9 cellular contexts compared by ENCODE assay signal in the genomic region with DNA sequence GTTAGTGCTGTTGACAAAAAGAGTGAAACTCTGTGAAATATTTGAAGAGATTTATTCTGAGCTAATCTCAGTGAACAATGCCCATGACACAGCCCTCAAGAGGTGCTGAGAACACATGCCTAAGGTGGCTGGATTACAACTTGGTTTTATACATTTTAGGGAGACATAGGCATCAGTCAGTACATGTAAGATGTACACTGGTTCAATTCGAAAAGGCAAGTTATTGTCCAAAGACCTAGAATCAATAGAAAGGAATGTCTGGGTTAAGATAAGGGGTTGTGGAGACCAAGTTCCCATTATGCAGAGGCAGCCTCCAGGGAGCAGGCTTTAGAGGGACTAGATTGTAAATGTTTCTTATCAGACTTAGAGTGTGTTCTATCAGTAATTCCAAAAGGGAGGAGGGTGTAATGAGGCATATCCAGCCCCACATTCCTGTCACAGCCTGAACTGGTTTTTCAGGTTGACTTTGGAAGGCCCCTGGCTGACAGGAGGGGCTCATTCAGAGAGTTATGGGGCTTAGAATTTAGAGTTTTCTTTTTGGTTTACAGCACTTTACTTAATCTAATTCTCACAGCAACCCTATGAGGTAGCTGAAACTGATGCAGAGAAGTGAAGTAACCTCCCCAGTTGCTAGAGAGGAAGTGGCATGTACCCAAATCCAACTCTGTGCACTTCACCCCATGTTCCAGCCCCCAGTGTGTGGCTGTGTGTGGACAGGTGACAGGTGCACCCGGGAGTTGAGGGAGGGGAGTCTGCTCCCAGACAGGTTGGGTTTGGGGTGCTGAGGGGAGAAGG. TPM values are rescaled to one million over a fixed set of nuclear protein-coding genes. Genes with fewer than 3 reads are reported as not detected.
DNase-seq lines count a peak whose midpoint lies in the region; ATAC-seq and TF ChIP-seq lines count a peak whose summit lies in the region.
"Had no signal": no experiment of that assay in that cellular context is flagged by ENCODE, and none has a peak within 500 bp of the region (broad histone marks: within the 10 kb centered on the region; RNA-seq: fewer than 3 reads in every experiment).

No MANE protein-coding gene starts in this region.

- H4K20me1 ChIP-seq in osteoblast (ENCODE audit: insufficient read depth, low read length) = no peaks in the 10 kb centered on the region

- DNase-seq in DMS79 treated with DMSO at 0.1 percent for 48 hours (lab: John Stamatoyannopoulos, UW) (peak; percentile 78), LoVo (ENCODE audit: low spot score) (peak; percentile 72), osteoblast (ENCODE audit: insufficient read length, low spot score, missing footprints) (no peak), testis (no peak), dedifferentiated amniotic fluid mesenchymal stem cell (ENCODE audit: extremely low spot score) (no peak)
- DNase-seq: stimulated activated CD8-positive, alpha-beta memory T cell treated with anti-CD3 and anti-CD28 coated beads, Interleukin-4, amount 100 ng/mL, for 48 hours had no signal

- no peak overlapping the region for H3K4me3 ChIP-seq in osteoblast (ENCODE audit: insufficient read depth, low read length)
- H3K4me3 ChIP-seq in testis = no peak overlapping the region

- intact Hi-C loops in dendritic cell treated with granulocyte-macrophage colony-stimulating factor and Interleukin-4, amounts not matched to agents 40 ng/mL and 50 ng/mL, for 4 days (cut with micrococcal nuclease) = no loop called here
- intact Hi-C loops in testis (cut with DNase I; ENCODE audit: low total_unique reads) = no loop called here

- H3K36me3 Mint-ChIP-seq in dendritic cell treated with granulocyte-macrophage colony-stimulating factor and Interleukin-4, amounts not matched to agents 40 ng/mL and 50 ng/mL, for 4 days (ENCODE audit: low read depth) = no peaks in the 10 kb centered on the region

- peak overlapping the region; percentile 71 for H3K4me2 ChIP-seq in osteoblast (ENCODE audit: insufficient read depth, low read length)

- H3K4me1 ChIP-seq in osteoblast (ENCODE audit: insufficient read depth, low read length) (peaks cover 37% of the 10 kb centered on the region), testis (peaks cover 10% of the 10 kb centered on the region)

- H3K27ac ChIP-seq in osteoblast (ENCODE audit: low read depth, low read length) (peak overlapping the region; percentile 98), testis (peak overlapping the region in 1 of 2 donors; percentile 71)

- H3K27me3 ChIP-seq in osteoblast (ENCODE audit: insufficient read depth, low read length) (no peaks in the 10 kb centered on the region), testis (no peaks in the 10 kb centered on the region)

- ATAC-seq in GM21723 (IDR thresholded peaks at IDR 0.05; ENCODE audit: unreplicated experiment) (no peak), GM21737 (IDR thresholded peaks at IDR 0.05; ENCODE audit: unreplicated experiment) (no peak)

- peak overlapping the region; percentile 58 for H2AFZ ChIP-seq in osteoblast (ENCODE audit: low read length)

- no peak overlapping the region for H3K4me3 Mint-ChIP-seq in dendritic cell treated with granulocyte-macrophage colony-stimulating factor and Interleukin-4, amounts not matched to agents 40 ng/mL and 50 ng/mL, for 4 days

- peaks cover 9% of the 10 kb centered on the region for H3K9me3 Mint-ChIP-seq in dendritic cell treated with granulocyte-macrophage colony-stimulating factor and Interleukin-4, amounts not matched to agents 40 ng/mL and 50 ng/mL, for 4 days

- H3K27ac Mint-ChIP-seq in dendritic cell treated with granulocyte-macrophage colony-stimulating factor and Interleukin-4, amounts not matched to agents 40 ng/mL and 50 ng/mL, for 4 days = peak overlapping the region; percentile 53

- H3K4me1 Mint-ChIP-seq in dendritic cell treated with granulocyte-macrophage colony-stimulating factor and Interleukin-4, amounts not matched to agents 40 ng/mL and 50 ng/mL, for 4 days (ENCODE audit: low read depth) = peaks cover 54% of the 10 kb centered on the region

- TF ChIP-seq CTCF in osteoblast (IDR thresholded peaks at IDR 0.05; ENCODE audit: extremely low read depth, low read depth, low read length) (no peak), testis (IDR thresholded peaks at IDR 0.05) (no peak)

- TF ChIP-seq POLR2A in testis (IDR thresholded peaks at IDR 0.05) = no peak

- peaks cover 6% of the 10 kb centered on the region for H3K27me3 Mint-ChIP-seq in dendritic cell treated with granulocyte-macrophage colony-stimulating factor and Interleukin-4, amounts not matched to agents 40 ng/mL and 50 ng/mL, for 4 days

- WGBS in testis, 2 donors = 56 to 58% methylated on average over 2 of the region's 2 CpGs

- H3K9me3 ChIP-seq in osteoblast (ENCODE audit: low read depth, low read length) (no peaks in the 10 kb centered on the region), testis (no peaks in the 10 kb centered on the region)

- H3K79me2 ChIP-seq in osteoblast (ENCODE audit: insufficient read depth, low read length) = no peaks in the 10 kb centered on the region

- H3K36me3 ChIP-seq in osteoblast (ENCODE audit: insufficient read depth, low read length) = no peaks in the 10 kb centered on the region
- H3K36me3 ChIP-seq in testis (ENCODE audit: low read depth, missing control alignments) = no peaks in the 10 kb centered on the region

RNA-seq across cellular contexts. Expression of gene ASAP2, which starts 28.3 kb away (rescaled TPM):
- total RNA-seq in osteoblast (56.0 and 66.2 TPM in 2 replicates), testis (10 to 100 TPM; 42.4 to 79.0 TPM)
- 87.2 TPM for polyA plus RNA-seq in testis (ENCODE audit: insufficient read depth, low read depth, low replicate concordance)

Comparison
In these comparisons a context has a peak if more than half of its experiments do, and no peak if none do; other contexts are left out.
1. DNase-seq: peak in DMS79 treated with DMSO at 0.1 percent for 48 hours (single experiment) and LoVo (single experiment); none in osteoblast (single experiment), testis (single experiment) and dedifferentiated amniotic fluid mesenchymal stem cell (single experiment).